15 cellular contexts compared by ENCODE assay signal in the genomic region with DNA sequence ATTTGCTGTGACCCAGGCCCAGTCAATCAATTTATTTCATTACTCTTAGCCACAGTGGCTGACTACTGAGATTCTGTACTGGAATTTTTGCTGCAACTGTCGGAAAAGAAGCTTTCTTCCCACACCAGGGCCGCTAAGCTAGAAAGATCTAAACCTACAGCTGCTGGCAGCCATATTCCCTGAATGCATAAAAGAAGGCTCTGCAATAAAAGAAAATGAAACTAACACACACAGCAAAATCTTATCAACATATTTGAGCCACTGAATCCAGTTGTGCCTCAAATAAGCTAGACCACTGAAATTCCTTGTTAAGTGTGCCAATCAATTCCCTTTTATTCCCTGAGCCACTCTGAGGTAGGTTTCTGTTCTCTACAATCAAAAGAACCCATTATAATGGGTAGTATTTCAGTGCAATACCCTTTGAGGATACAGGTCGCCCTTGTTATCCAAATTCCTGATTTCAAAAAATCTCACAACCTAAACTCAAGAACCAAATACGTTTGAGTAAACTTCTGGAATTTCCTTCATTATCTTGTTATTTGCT.
DNase-seq lines count a peak whose midpoint lies in the region; ATAC-seq, FAIRE-seq and TF ChIP-seq lines count a peak whose summit lies in the region.
"Had no signal": no experiment of that assay in that cellular context is flagged by ENCODE, and none has a peak within 500 bp of the region (broad histone marks: within the 10 kb centered on the region; RNA-seq: fewer than 3 reads in every experiment).

No MANE protein-coding gene starts in this region.

- no peak for TF ChIP-seq RAD21 in H1 (IDR thresholded peaks at IDR 0.05 in 1 of 2, conservative IDR thresholded peaks at IDR 0.05 in 1 of 2; ENCODE audit: low read depth in 2 of 2, low read length in 2 of 2)

- no peak for TF ChIP-seq EP300 in H1 (IDR thresholded peaks at IDR 0.05; ENCODE audit: borderline replicate concordance in 1 of 2, low read depth in 2 of 2, low read length in 2 of 2)

- no peak overlapping the region for H2BK12ac ChIP-seq in H1 (ENCODE audit: low read depth, low read length)
- H2BK12ac ChIP-seq in neuronal stem cell (ENCODE audit: low read length), result no peak overlapping the region

- H4K5ac ChIP-seq in H1 (ENCODE audit: insufficient read length, low read depth, low read length), result no peak overlapping the region

- ATAC-seq in GM19351 (IDR thresholded peaks at IDR 0.05; ENCODE audit: unreplicated experiment) (no peak), heart right ventricle (no peak), GM21390 (IDR thresholded peaks at IDR 0.05; ENCODE audit: unreplicated experiment) (no peak)
- ATAC-seq: activated T-cell treated with anti-CD3 and anti-CD28 coated beads, Interleukin-2, amount 50 U/mL, for 72 hours had no signal

- no peak overlapping the region for H2BK15ac ChIP-seq in H1 (ENCODE audit: low read length)
- H2BK15ac ChIP-seq in neuronal stem cell (ENCODE audit: low read length), result no peak overlapping the region

- H3K9ac ChIP-seq in H1 (replicated peaks in 1 of 4; ENCODE audit: extremely low read depth in 1 of 4, low read depth in 3 of 4, low read length in 3 of 4) (no peak overlapping the region), neuronal stem cell (ENCODE audit: low read depth, low read length, poor library complexity) (no peak overlapping the region)

- H3K9me3 ChIP-seq in Caco-2, result peaks cover 4% of the 10 kb centered on the region
- 0 out of 2 replicates have a peak, but pooled peaks cover 3% of the 10 kb centered on the region for H3K9me3 ChIP-seq in OCI-LY7 (ENCODE audit: low read length)
- H3K9me3 ChIP-seq in H1 (ENCODE audit: insufficient read depth in 2 of 2, low read depth in 1 of 2, low read length in 1 of 2), result peaks cover 0 to under 1% of the 10 kb centered on the region in 2 experiments; a peak in 1 of 4 replicates
- H3K9me3 ChIP-seq in neuronal stem cell (replicated peaks in 1 of 2; ENCODE audit: control insufficient read depth in 2 of 2, insufficient read depth in 1 of 2, low read depth in 1 of 2, low read length in 2 of 2), result peaks cover 0 to under 1% of the 10 kb centered on the region in 2 donors
- peaks cover 0 to 6% (median 0%) of the 10 kb centered on the region in 11 donors for H3K9me3 ChIP-seq in heart right ventricle

- FAIRE-seq in H1 (lab: Jason Lieb, UNC), result no peak

- BruUV-seq in Caco-2 (replicated peaks; lab: Mats Ljungman, UMichigan) (no TSS peak), OCI-LY7 (replicated peaks; lab: Mats Ljungman, UMichigan) (no TSS peak)

- no peak for TF ChIP-seq CTCF in Caco-2 (IDR thresholded peaks at IDR 0.05; ENCODE audit: insufficient read depth in 1 of 2, low read depth in 1 of 2, low read length in 1 of 2, severe bottlenecking in 1 of 2, unreplicated experiment in 1 of 2)
- no peak for TF ChIP-seq CTCF in OCI-LY7 (conservative IDR thresholded peaks at IDR 0.05; ENCODE audit: low read length)
- TF ChIP-seq CTCF in H1 (IDR thresholded peaks at IDR 0.05; ENCODE audit: control extremely low read depth in 1 of 3, insufficient read depth in 1 of 3, low read depth in 1 of 3, low read length in 3 of 3), result no peak
- no peak for TF ChIP-seq CTCF in heart right ventricle (IDR thresholded peaks at IDR 0.05)

- no peaks in the 10 kb centered on the region for H3K9me2 ChIP-seq in OCI-LY7 (ENCODE audit: insufficient read depth, low read length)

- H3K36me3 Mint-ChIP-seq in Caco-2 (ENCODE audit: insufficient read depth, unreplicated experiment), result peaks cover 12% of the 10 kb centered on the region

- CTCF ChIA-PET in Caco-2 (lab: Charles Lee) (no interaction called here), OCI-LY7 (lab: Charles Lee; ENCODE audit: unreplicated experiment) (no interaction called here), H1 (lab: Charles Lee; ENCODE audit: partially characterized antibody) (interaction anchor here (0.6 to 1.2 kb wide), 2 partner anchors 11 to 397 kb away, joined by 3 to 4 read pairs; no protein-coding TSS in a partner anchor)

- peak overlapping the region; percentile 42 for H3K4me3 Mint-ChIP-seq in Caco-2 (ENCODE audit: unreplicated experiment)
- H3K4me3 Mint-ChIP-seq: activated T-cell treated with anti-CD3 and anti-CD28 coated beads, Interleukin-2, amount 50 U/mL, for 72 hours; dendritic cell treated with granulocyte-macrophage colony-stimulating factor and Interleukin-4, amounts not matched to agents 40 ng/mL and 50 ng/mL, for 4 days; HFFc6 had no signal

- H3K79me2 ChIP-seq in OCI-LY7 (ENCODE audit: insufficient read depth, low read depth, low read length), result peaks cover 19% of the 10 kb centered on the region; the same call in 1 of the 2 replicates
- H3K79me2 ChIP-seq in H1 (ENCODE audit: control insufficient read depth in 1 of 2, insufficient read depth in 2 of 2, low read length in 2 of 2), result no peaks in the 10 kb centered on the region

- no peak for DNase-seq in Caco-2
- DNase-seq in OCI-LY7 (ENCODE audit: low spot score), result no peak
- no peak for DNase-seq in H1 (ENCODE audit: low read depth in 1 of 2, low spot score in 2 of 2)
- DNase-seq in neuronal stem cell (ENCODE audit: low spot score), result peak; percentile 3
- DNase-seq in heart right ventricle, result no peak
- no peak for DNase-seq in activated CD8-positive, alpha-beta memory T cell treated with anti-CD3 and anti-CD28 coated beads for 24 hours
- DNase-seq: activated T-cell treated with anti-CD3 and anti-CD28 coated beads, Interleukin-2, amount 50 U/mL, for 72 hours; amniotic stem cell; HFFc6; midbrain; stimulated activated CD4-positive, alpha-beta T cell treated with anti-CD3 and anti-CD28 coated beads, Interleukin-12 subunit alpha, Interleukin-12 subunit beta, amount 100 ng/mL, for 4 hours had no signal

- H3K4me1 ChIP-seq in Caco-2, result peaks cover 41% of the 10 kb centered on the region
- peaks cover 9% of the 10 kb centered on the region for H3K4me1 ChIP-seq in OCI-LY7 (ENCODE audit: insufficient read depth, low read length, poor library complexity, severe bottlenecking)
- H3K4me1 ChIP-seq in H1 (replicated peaks in 1 of 4; ENCODE audit: control insufficient read depth in 3 of 4, insufficient read depth in 4 of 4, low read length in 3 of 4), result peaks cover 0 to 11% (median 8%) of the 10 kb centered on the region in 4 experiments; a peak in 4 of 7 replicates
- peaks cover 4% of the 10 kb centered on the region in 2 donors for H3K4me1 ChIP-seq in neuronal stem cell (ENCODE audit: control insufficient read depth in 2 of 2, insufficient read depth in 1 of 2, low read depth in 1 of 2, low read length in 2 of 2)
- H3K4me1 ChIP-seq in heart right ventricle, result peaks cover 0 to 31% (median 9%) of the 10 kb centered on the region in 9 donors

- no peak overlapping the region for H2BK5ac ChIP-seq in H1 (ENCODE audit: low read depth, low read length)
- no peak overlapping the region for H2BK5ac ChIP-seq in neuronal stem cell (ENCODE audit: low read length)

- 44% methylated on average over 4 of the region's 4 CpGs; no CpG with 5 or more reads in 1 of the 2 experiments for WGBS in H1 (ENCODE audit: extremely low coverage in 1 of 2, insufficient coverage in 1 of 2, insufficient read length in 1 of 2, insufficient replicate concordance in 2 of 2, low coverage in 1 of 2, low lambda C conversion rate in 2 of 2, missing lambda C conversion rate in 1 of 2), 2 experiments
- no CpG with 5 or more reads among the region's 4 CpGs for WGBS in neuronal stem cell (ENCODE audit: extremely low coverage in 2 of 2, insufficient read length in 2 of 2, insufficient replicate concordance in 1 of 2), 2 donors
- 64 to 68% methylated on average over 4 of the region's 4 CpGs for WGBS in heart right ventricle, 2 donors

- peak overlapping the region; percentile 43 for H3K27ac Mint-ChIP-seq in Caco-2 (ENCODE audit: unreplicated experiment)
- H3K27ac Mint-ChIP-seq: activated T-cell treated with anti-CD3 and anti-CD28 coated beads, Interleukin-2, amount 50 U/mL, for 72 hours; dendritic cell treated with granulocyte-macrophage colony-stimulating factor and Interleukin-4, amounts not matched to agents 40 ng/mL and 50 ng/mL, for 4 days; HFFc6 had no signal

- H3K23ac ChIP-seq in H1 (ENCODE audit: insufficient read length) (no peak overlapping the region), neuronal stem cell (ENCODE audit: low read depth, low read length, poor library complexity) (no peak overlapping the region)

- H3K14ac ChIP-seq in H1 (ENCODE audit: insufficient read length) (no peak overlapping the region), neuronal stem cell (ENCODE audit: low read length) (no peak overlapping the region)

- POLR2A ChIA-PET in Caco-2 (lab: Charles Lee) (no interaction called here), OCI-LY7 (lab: Charles Lee) (interaction anchor here (0.6 to 1.3 kb wide), 3 partner anchors 14 to 58 kb away, joined by 3 to 6 read pairs (median 4); no protein-coding TSS in a partner anchor), H1 (lab: Charles Lee; ENCODE audit: partially characterized antibody) (no interaction called here)

- H3K4me3 ChIP-seq in Caco-2 (ENCODE audit: low read depth, low read length) (no peak overlapping the region), OCI-LY7 (ENCODE audit: low read depth, low read length, poor library complexity, severe bottlenecking) (peak overlapping the region; percentile 13), H1 (ENCODE audit: extremely low read depth in 1 of 4, insufficient read depth in 2 of 4, low read depth in 3 of 4, low read length in 4 of 4) (0 out of 8 replicates have a peak overlapping the region, but pooled peaks of 1 of the 4 experiments have one; percentile 6), neuronal stem cell (ENCODE audit: low read length in 2 of 2) (no peak overlapping the region), heart right ventricle (no peak overlapping the region)

- H3K4me2 ChIP-seq in OCI-LY7 (ENCODE audit: low read length), result peak overlapping the region; percentile 51
- H3K4me2 ChIP-seq in H1 (ENCODE audit: insufficient read depth in 1 of 2, low read depth in 2 of 2, low read length in 2 of 2), result peak overlapping the region; percentile 18 to 23; a peak in 2 of 4 replicates
- no peak overlapping the region for H3K4me2 ChIP-seq in neuronal stem cell (ENCODE audit: insufficient read depth, low read length, poor library complexity, severe bottlenecking)

- H2BK20ac ChIP-seq in H1 (ENCODE audit: low read length), result no peak overlapping the region

- no peak overlapping the region for H3K56ac ChIP-seq in H1 (replicated peaks; ENCODE audit: insufficient read length, low read depth, low read length)

- H4K91ac ChIP-seq in H1 (replicated peaks; ENCODE audit: insufficient read length, low read length) (no peak overlapping the region), neuronal stem cell (ENCODE audit: low read depth, low read length, poor library complexity) (no peak overlapping the region)

- H3K36me3 ChIP-seq in Caco-2 (ENCODE audit: control insufficient read depth, insufficient read depth, low read length), result peaks cover 1% of the 10 kb centered on the region; the same call in 1 of the 2 replicates
- peaks cover 16% of the 10 kb centered on the region for H3K36me3 ChIP-seq in OCI-LY7 (ENCODE audit: insufficient read depth, low read length)
- H3K36me3 ChIP-seq in H1 (ENCODE audit: control insufficient read depth in 2 of 4, insufficient read depth in 4 of 4, low read length in 3 of 4), result no peaks in the 10 kb centered on the region
- no peaks in the 10 kb centered on the region for H3K36me3 ChIP-seq in neuronal stem cell (replicated peaks in 1 of 2; ENCODE audit: control insufficient read depth in 2 of 2, insufficient read depth in 2 of 2, low read length in 2 of 2)
- no peaks in the 10 kb centered on the region for H3K36me3 ChIP-seq in heart right ventricle

- H3K79me1 ChIP-seq in H1 (ENCODE audit: low read depth, low read length), result no peaks in the 10 kb centered on the region
- H3K79me1 ChIP-seq in neuronal stem cell (ENCODE audit: low read depth, low read length), result peaks cover 2% of the 10 kb centered on the region

- no peak overlapping the region for H3K4ac ChIP-seq in H1 (replicated peaks; ENCODE audit: insufficient read length, low read depth, low read length)
- no peak overlapping the region for H3K4ac ChIP-seq in neuronal stem cell (ENCODE audit: low read length)

- peaks cover 40% of the 10 kb centered on the region for H3K4me1 Mint-ChIP-seq in Caco-2 (ENCODE audit: low read depth, unreplicated experiment)

- no peaks in the 10 kb centered on the region for H3K23me2 ChIP-seq in H1 (ENCODE audit: low read depth, low read length)

- H3K27ac ChIP-seq in OCI-LY7 (ENCODE audit: low read depth, low read length, poor library complexity, severe bottlenecking) (no peak overlapping the region), H1 (ENCODE audit: low read depth, low read length) (no peak overlapping the region), neuronal stem cell (replicated peaks; ENCODE audit: low read length) (peak overlapping the region; percentile 7), heart right ventricle (no peak overlapping the region)
- H3K27ac ChIP-seq: HL-60 had no signal

- H2AK5ac ChIP-seq in H1 (ENCODE audit: low read depth, low read length) (no peak overlapping the region), neuronal stem cell (ENCODE audit: low read depth, low read length) (no peak overlapping the region)

- intact Hi-C loops in Caco-2 (cut with micrococcal nuclease; ENCODE audit: unreplicated experiment) (no loop called here), OCI-LY7 (cut with micrococcal nuclease; ENCODE audit: unreplicated experiment) (no loop called here), heart right ventricle (cut with DNase I) (no loop called here)

- no peaks in the 10 kb centered on the region for H3K27me3 Mint-ChIP-seq in Caco-2 (ENCODE audit: insufficient read depth, unreplicated experiment)
- H3K27me3 Mint-ChIP-seq: dendritic cell treated with granulocyte-macrophage colony-stimulating factor and Interleukin-4, amounts not matched to agents 40 ng/mL and 50 ng/mL, for 4 days had no signal

- H2BK120ac ChIP-seq in H1 (replicated peaks; ENCODE audit: low read depth, low read length) (no peak overlapping the region), neuronal stem cell (ENCODE audit: low read depth, low read length) (no peak overlapping the region)

- H3K9me3 Mint-ChIP-seq in Caco-2 (ENCODE audit: unreplicated experiment), result peaks cover 21% of the 10 kb centered on the region
- H3K9me3 Mint-ChIP-seq: activated T-cell treated with anti-CD3 and anti-CD28 coated beads, Interleukin-2, amount 50 U/mL, for 72 hours; dendritic cell treated with granulocyte-macrophage colony-stimulating factor and Interleukin-4, amounts not matched to agents 40 ng/mL and 50 ng/mL, for 4 days; HFFc6 had no signal

- TF ChIP-seq POLR2A in H1 (IDR thresholded peaks at IDR 0.05; ENCODE audit: control extremely low read depth in 1 of 2, low read depth in 2 of 2, low read length in 2 of 2), result no peak

- no peak overlapping the region for H2AFZ ChIP-seq in OCI-LY7 (ENCODE audit: low read length)
- H2AFZ ChIP-seq in H1 (ENCODE audit: low read length), result no peak overlapping the region
- no peak overlapping the region for H2AFZ ChIP-seq in neuronal stem cell (ENCODE audit: low read length)

- no peaks in the 10 kb centered on the region; the same call in 1 of the 2 replicates for H3K27me3 ChIP-seq in Caco-2 (replicated peaks; ENCODE audit: control insufficient read depth, insufficient read depth, low read length)
- no peaks in the 10 kb centered on the region for H3K27me3 ChIP-seq in H1 (replicated peaks in 1 of 4; ENCODE audit: control insufficient read depth in 3 of 4, extremely low read depth in 1 of 4, insufficient read depth in 3 of 4, low read length in 3 of 4)
- H3K27me3 ChIP-seq in neuronal stem cell (ENCODE audit: control insufficient read depth in 3 of 3, insufficient read depth in 3 of 3, low read depth in 1 of 3, low read length in 3 of 3), result no peaks in the 10 kb centered on the region
- no peaks in the 10 kb centered on the region for H3K27me3 ChIP-seq in heart right ventricle

- H4K8ac ChIP-seq in H1 (ENCODE audit: extremely low read depth, insufficient read depth, low read length), result no peak overlapping the region
- no peak overlapping the region for H4K8ac ChIP-seq in neuronal stem cell (ENCODE audit: low read depth, low read length)

- H4K20me1 ChIP-seq in OCI-LY7 (ENCODE audit: insufficient read depth, low read length) (no peaks in the 10 kb centered on the region), H1 (replicated peaks in 1 of 2; ENCODE audit: control insufficient read depth in 1 of 2, insufficient read depth in 2 of 2, low read length in 2 of 2) (no peaks in the 10 kb centered on the region)

- no peak overlapping the region for H3K18ac ChIP-seq in H1 (ENCODE audit: extremely low read depth, low read length)
- H3K18ac ChIP-seq in neuronal stem cell (ENCODE audit: low read length), result no peak overlapping the region
